In the genomic region with DNA sequence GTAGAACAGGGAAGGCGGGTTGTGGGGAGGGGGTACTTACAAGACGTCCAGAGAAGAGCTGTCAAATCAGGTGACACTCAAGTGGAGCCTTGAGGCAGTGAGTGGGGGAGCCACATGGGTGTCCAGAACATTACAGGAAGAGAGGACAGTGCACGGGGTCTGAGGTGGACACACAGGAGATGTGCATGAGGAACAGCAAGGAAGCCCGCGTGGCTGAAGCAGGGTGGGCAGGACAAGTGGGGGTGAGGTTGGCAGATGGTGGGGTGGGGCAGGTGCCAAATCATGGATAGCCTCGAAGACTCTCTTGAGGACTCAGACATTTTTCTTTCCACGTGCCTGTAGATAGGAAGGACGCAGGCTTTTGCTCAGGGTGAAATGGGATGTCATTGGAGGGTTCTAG, we compare ENCODE assay signal across 13 cellular contexts. TPM values are rescaled to one million over a fixed set of nuclear protein-coding genes. Genes with fewer than 3 reads are reported as not detected.
DNase-seq lines count a peak whose midpoint lies in the region; ATAC-seq, FAIRE-seq and TF ChIP-seq lines count a peak whose summit lies in the region.
"Had no signal": no experiment of that assay in that cellular context is flagged by ENCODE, and none has a peak within 500 bp of the region (broad histone marks: within the 10 kb centered on the region; RNA-seq: fewer than 3 reads in every experiment).

No MANE protein-coding gene starts in this region.

- intact Hi-C loops in body of pancreas (cut with DNase I), result no loop called here

- POLR2A ChIA-PET in SK-N-SH (lab: Yijun Ruan, JAX), result no interaction called here

- H3K27ac ChIP-seq in body of pancreas, result no peak overlapping the region
- H3K27ac ChIP-seq in SK-N-SH (ENCODE audit: low read depth in 2 of 2, low read length in 1 of 2), result no peak overlapping the region
- H3K27ac ChIP-seq: KMS-11 had no signal

- H3K4me3 ChIP-seq in body of pancreas (peak overlapping the region in 1 of 2 donors; percentile 34), SK-N-SH (ENCODE audit: low read depth in 2 of 2, low read length in 1 of 2) (no peak overlapping the region)

- no peak overlapping the region for H3K4me2 ChIP-seq in SK-N-SH
- H3K4me2 ChIP-seq: KMS-11 had no signal

- H3K27me3 Mint-ChIP-seq in activated naive CD8-positive, alpha-beta T cell, result peaks cover 10% of the 10 kb centered on the region
- peaks cover 29% of the 10 kb centered on the region for H3K27me3 Mint-ChIP-seq in activated naive CD8-positive, alpha-beta T cell treated with anti-CD3 and anti-CD28 coated beads for 36 hours
- peaks cover 30% of the 10 kb centered on the region for H3K27me3 Mint-ChIP-seq in type B pancreatic cell

- no peaks in the 10 kb centered on the region for H3K9me2 ChIP-seq in SK-N-SH

- H3K36me3 Mint-ChIP-seq in activated naive CD8-positive, alpha-beta T cell, result no peaks in the 10 kb centered on the region
- no peaks in the 10 kb centered on the region for H3K36me3 Mint-ChIP-seq in activated naive CD8-positive, alpha-beta T cell treated with anti-CD3 and anti-CD28 coated beads for 36 hours
- no peaks in the 10 kb centered on the region for H3K36me3 Mint-ChIP-seq in type B pancreatic cell

- H3K79me2 ChIP-seq in SK-N-SH (ENCODE audit: insufficient read depth), result no peaks in the 10 kb centered on the region

- no peak for TF ChIP-seq RAD21 in SK-N-SH (IDR thresholded peaks at IDR 0.05; ENCODE audit: low read length)

- peaks cover 23% of the 10 kb centered on the region for H3K4me1 Mint-ChIP-seq in activated naive CD8-positive, alpha-beta T cell (ENCODE audit: low read depth)
- H3K4me1 Mint-ChIP-seq in activated naive CD8-positive, alpha-beta T cell treated with anti-CD3 and anti-CD28 coated beads for 36 hours, result peaks cover 18% of the 10 kb centered on the region
- peaks cover 10% of the 10 kb centered on the region for H3K4me1 Mint-ChIP-seq in type B pancreatic cell (ENCODE audit: unreplicated experiment)

- H3K9me3 Mint-ChIP-seq in activated naive CD8-positive, alpha-beta T cell (ENCODE audit: low read depth), result no peaks in the 10 kb centered on the region
- H3K9me3 Mint-ChIP-seq in activated naive CD8-positive, alpha-beta T cell treated with anti-CD3 and anti-CD28 coated beads for 36 hours, result no peaks in the 10 kb centered on the region
- H3K9me3 Mint-ChIP-seq in type B pancreatic cell, result no peaks in the 10 kb centered on the region

- H3F3A ChIP-seq in SK-N-SH (replicated peaks; ENCODE audit: insufficient read depth), result no peaks in the 10 kb centered on the region

- ATAC-seq in body of pancreas, result peak; percentile 10

- H3K9ac ChIP-seq in SK-N-SH, result no peak overlapping the region
- H3K9ac ChIP-seq: KMS-11 had no signal

- WGBS in body of pancreas, 2 donors, result 21 to 33% methylated on average over 7 to 8 of the region's 8 CpGs
- 83% methylated on average over 8 of the region's 8 CpGs for WGBS in SK-N-SH (ENCODE audit: low lambda C conversion rate)

- H3K36me3 ChIP-seq in body of pancreas (replicated peaks in 1 of 2; ENCODE audit: insufficient read depth in 1 of 2, low read depth in 2 of 2) (no peaks in the 10 kb centered on the region), SK-N-SH (replicated peaks in 1 of 2; ENCODE audit: control insufficient read depth in 1 of 2, insufficient read depth in 2 of 2, low read length in 1 of 2) (no peaks in the 10 kb centered on the region)

- CTCF ChIA-PET in SK-N-SH (lab: Yijun Ruan, JAX), result interaction anchor here (0.6 kb wide), 1 partner anchor 35 kb away, joined by 3 read pairs; no protein-coding TSS in a partner anchor

- H3K4me3 Mint-ChIP-seq in activated naive CD8-positive, alpha-beta T cell, result peak overlapping the region; percentile 70
- no peak overlapping the region for H3K4me3 Mint-ChIP-seq in activated naive CD8-positive, alpha-beta T cell treated with anti-CD3 and anti-CD28 coated beads for 36 hours
- H3K4me3 Mint-ChIP-seq in type B pancreatic cell, result peak overlapping the region; percentile 85

- no peaks in the 10 kb centered on the region for H4K20me1 ChIP-seq in SK-N-SH (ENCODE audit: insufficient read depth)

- no peak for DNase-seq in activated naive CD8-positive, alpha-beta T cell treated with anti-CD3 and anti-CD28 coated beads for 36 hours
- DNase-seq in body of pancreas, result peak in 1 of 4 donors; percentile 10
- DNase-seq in kidney tubule cell (ENCODE audit: low spot score), result peak; percentile 8
- no peak for DNase-seq in type B pancreatic cell (ENCODE audit: extremely low spot score, unreplicated experiment)
- DNase-seq in putamen (ENCODE audit: low spot score), result no peak
- no peak for DNase-seq in frontal cortex (ENCODE audit: low spot score in 2 of 2)
- DNase-seq in SK-N-SH, result no peak
- DNase-seq: activated CD4-positive, alpha-beta T cell treated with anti-CD3 and anti-CD28 coated beads for 48 hours; NCI-H1930; stimulated activated CD4-positive, alpha-beta T cell treated with anti-CD3 and anti-CD28 coated beads, Interleukin-1b, Interleukin-23, amount 100 ng/mL, for 48 hours; SW 1271 had no signal

- H3K9me3 ChIP-seq in body of pancreas (no peaks in the 10 kb centered on the region), SK-N-SH (no peaks in the 10 kb centered on the region)

- TF ChIP-seq CTCF in body of pancreas (IDR thresholded peaks at IDR 0.05) (no peak), type B pancreatic cell (conservative IDR thresholded peaks at IDR 0.05) (no peak), SK-N-SH (IDR thresholded peaks at IDR 0.05) (no peak)

- H3K4me1 ChIP-seq in body of pancreas (peaks cover 14% of the 10 kb centered on the region), SK-N-SH (ENCODE audit: control insufficient read depth in 1 of 2, insufficient read depth in 2 of 2, low read depth in 1 of 2, low read length in 1 of 2) (peaks cover 0 to 13% of the 10 kb centered on the region in 2 experiments; a peak in 1 of 4 replicates)

- TF ChIP-seq POLR2A in body of pancreas (IDR thresholded peaks at IDR 0.05), result no peak

- H3K27me3 ChIP-seq in body of pancreas (no peaks in the 10 kb centered on the region), SK-N-SH (ENCODE audit: insufficient read depth) (no peaks in the 10 kb centered on the region)

- no peak overlapping the region for H3K27ac Mint-ChIP-seq in activated naive CD8-positive, alpha-beta T cell
- H3K27ac Mint-ChIP-seq in activated naive CD8-positive, alpha-beta T cell treated with anti-CD3 and anti-CD28 coated beads for 36 hours, result no peak overlapping the region
- H3K27ac Mint-ChIP-seq in type B pancreatic cell, result no peak overlapping the region

- no peak for TF ChIP-seq EP300 in SK-N-SH (IDR thresholded peaks at IDR 0.05; ENCODE audit: borderline replicate concordance in 1 of 2, low read depth in 1 of 2, low read length in 1 of 2)

- H2AFZ ChIP-seq in SK-N-SH (ENCODE audit: low read depth), result no peak overlapping the region

- no peak for FAIRE-seq in frontal cortex (lab: Jason Lieb, UNC)

TF ChIP-seq in SK-N-SH, 30 proteins besides CTCF, POLR2A, EP300 and RAD21 (continues in another document):
- no peak for TF ChIP-seq RXRA (IDR thresholded peaks at IDR 0.05; ENCODE audit: borderline replicate concordance, low read depth)
- no peak for TF ChIP-seq MAX (IDR thresholded peaks at IDR 0.05; ENCODE audit: low read depth)
- TF ChIP-seq NFIC (IDR thresholded peaks at IDR 0.05; ENCODE audit: borderline replicate concordance), result no peak
- TF ChIP-seq USF1 (IDR thresholded peaks at IDR 0.05; ENCODE audit: borderline replicate concordance, low read depth), result no peak
- no peak for TF ChIP-seq FOXM1 (IDR thresholded peaks at IDR 0.05; ENCODE audit: low read depth)
- no peak for TF ChIP-seq TCF12 (IDR thresholded peaks at IDR 0.05)
- no peak for TF ChIP-seq ELF1 (IDR thresholded peaks at IDR 0.05)
- no peak for TF ChIP-seq POLR2AphosphoS5 (IDR thresholded peaks at IDR 0.05; ENCODE audit: low read depth, low read length)
- no peak for TF ChIP-seq JUND (IDR thresholded peaks at IDR 0.05)
- no peak for TF ChIP-seq MXI1 (IDR thresholded peaks at IDR 0.05; ENCODE audit: low read depth, low read length)
- TF ChIP-seq RFX5 (IDR thresholded peaks at IDR 0.05; ENCODE audit: low read length), result no peak
- no peak for TF ChIP-seq CHD2 (IDR thresholded peaks at IDR 0.05; ENCODE audit: low read length, partially characterized antibody)

RNA-seq across cellular contexts. Expression of gene SMPDL3B, which starts 0.9 kb away (rescaled TPM):
- under 1 TPM; 0.92 to 0.97 TPM for total RNA-seq in activated naive CD8-positive, alpha-beta T cell treated with anti-CD3 and anti-CD28 coated beads for 36 hours
- total RNA-seq in body of pancreas (10 to 100 TPM; 18.8 to 28.0 TPM), type B pancreatic cell (ENCODE audit: low replicate concordance) (3.2 and 3.6 TPM in 2 replicates), frontal cortex (0.82 TPM)
- 0.67 and 0.95 TPM in 2 replicates for polyA plus RNA-seq in SK-N-SH (2012; rRNA removed)
- polyA plus RNA-seq in SK-N-SH (2012; cell fraction: cytosol; rRNA removed), result 0.35 and 0.46 TPM in 2 replicates
- 0.64 and 0.82 TPM in 2 replicates for polyA plus RNA-seq in SK-N-SH (2012; cell fraction: nucleus; rRNA removed)

RNA-seq across cellular contexts. Expression of gene RPA2, which starts 21.3 kb away (rescaled TPM):
- 100 to 1,000 TPM in 1 of 2 experiments, 10 to 100 TPM in 1; 89.4 to 102 TPM for total RNA-seq in activated naive CD8-positive, alpha-beta T cell treated with anti-CD3 and anti-CD28 coated beads for 36 hours
- total RNA-seq in body of pancreas, result 10 to 100 TPM in 1 of 2 donors, 1 to 10 TPM in 1; 4.6 to 23.3 TPM
- total RNA-seq in type B pancreatic cell (ENCODE audit: low replicate concordance), result 28.0 and 44.6 TPM in 2 replicates
- 86.8 TPM for total RNA-seq in frontal cortex
- 39.8 and 39.9 TPM in 2 replicates for polyA plus RNA-seq in SK-N-SH (2012; rRNA removed)
- polyA plus RNA-seq in SK-N-SH (2012; cell fraction: cytosol; rRNA removed), result 39.9 and 41.1 TPM in 2 replicates
- 14.9 and 26.1 TPM in 2 replicates for polyA plus RNA-seq in SK-N-SH (2012; cell fraction: nucleus; rRNA removed)

RNA-seq across cellular contexts. Expression of gene XKR8, which starts 24.1 kb away (rescaled TPM):
- 1 to 10 TPM; 4.1 to 4.4 TPM for total RNA-seq in activated naive CD8-positive, alpha-beta T cell treated with anti-CD3 and anti-CD28 coated beads for 36 hours
- total RNA-seq in body of pancreas (10 to 100 TPM in 1 of 2 donors, 1 to 10 TPM in 1; 7.9 to 14.5 TPM), type B pancreatic cell (ENCODE audit: low replicate concordance) (8.0 and 12.6 TPM in 2 replicates), frontal cortex (2.4 TPM)
- polyA plus RNA-seq in SK-N-SH (2012; rRNA removed), result 0.02 TPM in 1 of 2 replicates, not detected in the other
- polyA plus RNA-seq in SK-N-SH (2012; cell fraction: cytosol; rRNA removed), result 0.01 and 0.03 TPM in 2 replicates
- 0.07 and 0.19 TPM in 2 replicates for polyA plus RNA-seq in SK-N-SH (2012; cell fraction: nucleus; rRNA removed)
